17 cellular contexts compared by ENCODE assay signal in genomic region chr14:61566537-61567225, GRCh38.
DNase-seq lines count a peak whose midpoint lies in the region; ATAC-seq and TF ChIP-seq lines count a peak whose summit lies in the region.
"Had no signal": no experiment of that assay in that cellular context is flagged by ENCODE, and none has a peak within 500 bp of the region (broad histone marks: within the 10 kb centered on the region; RNA-seq: fewer than 3 reads in every experiment).

No MANE protein-coding gene starts in this region.

- H3K4me2 ChIP-seq in PC-9 (peak overlapping the region; percentile 79), GM23338 (no peak overlapping the region)

- peaks cover 87% of the 10 kb centered on the region for H3F3A ChIP-seq in PC-9 (ENCODE audit: insufficient read depth, low read depth)
- 0 out of 2 replicates have a peak, but pooled peaks cover 9% of the 10 kb centered on the region for H3F3A ChIP-seq in GM23338 (replicated peaks; ENCODE audit: low read depth)

- H2AFZ ChIP-seq in PC-9 (no peak overlapping the region), GM23338 (no peak overlapping the region)

- peak; percentile 79 for DNase-seq in EH (ENCODE audit: low read depth)
- peak in 1 of 2 experiments; percentile 56 for DNase-seq in PC-9
- no peak for DNase-seq in psoas muscle
- DNase-seq in T-helper 9 cell: no peak
- DNase-seq in GM23338 (ENCODE audit: low spot score): no peak
- DNase-seq in AML-193 (lab: John Stamatoyannopoulos, UW): no peak
- DNase-seq: activated CD4-positive, alpha-beta T cell treated with anti-CD3 and anti-CD28 coated beads for 4 hours; DMS79 treated with DMSO at 0.1 percent for 48 hours; gastrocnemius medialis; mesendoderm; RPMI8226; stimulated activated CD4-positive, alpha-beta T cell treated with anti-CD3 and anti-CD28 coated beads, Interleukin-12 subunit alpha, Interleukin-12 subunit beta, amount 100 ng/mL, for 4 hours; stimulated activated naive CD4-positive, alpha-beta T cell had no signal

- H3K27me3 ChIP-seq in PC-9 (ENCODE audit: insufficient read depth, low read depth): no peaks in the 10 kb centered on the region
- no peaks in the 10 kb centered on the region for H3K27me3 ChIP-seq in esophagus (ENCODE audit: control insufficient read depth in 1 of 2, insufficient read depth in 2 of 2, low read length in 2 of 2)
- no peaks in the 10 kb centered on the region for H3K27me3 ChIP-seq in psoas muscle (ENCODE audit: insufficient read depth in 3 of 3, low read length in 2 of 3)
- peaks cover 10% of the 10 kb centered on the region for H3K27me3 ChIP-seq in GM23338 (ENCODE audit: insufficient read depth)
- H3K27me3 ChIP-seq: ascending aorta, gastrocnemius medialis had no signal

- no peak overlapping the region for H3K27ac Mint-ChIP-seq in GM23338

- BruUV-seq in PC-9 (replicated peaks; lab: Mats Ljungman, UMichigan): no TSS peak

- CTCF ChIA-PET in PC-9 (lab: Charles Lee): interaction anchor here (0.7 kb wide), 1 partner anchor 19 kb away, joined by 3 read pairs; no protein-coding TSS in a partner anchor

- H3K4me1 ChIP-seq in PC-9 (replicated peaks; ENCODE audit: insufficient read depth): peaks cover 96% of the 10 kb centered on the region
- H3K4me1 ChIP-seq in esophagus (ENCODE audit: control insufficient read depth in 2 of 2, insufficient read depth in 2 of 2, low read length in 1 of 2): peaks cover 18 to 32% of the 10 kb centered on the region in 2 donors
- peaks cover 30% of the 10 kb centered on the region for H3K4me1 ChIP-seq in psoas muscle
- peaks cover 31% of the 10 kb centered on the region for H3K4me1 ChIP-seq in GM23338 (ENCODE audit: insufficient read depth)
- H3K4me1 ChIP-seq: HAP-1 had no signal

- H3K9me2 ChIP-seq in PC-9 (ENCODE audit: insufficient read depth) (no peaks in the 10 kb centered on the region), GM23338 (ENCODE audit: insufficient read depth) (peaks cover 6% of the 10 kb centered on the region; the same call in 1 of the 2 replicates)

- H4K20me1 ChIP-seq in PC-9 (ENCODE audit: insufficient read depth) (no peaks in the 10 kb centered on the region), GM23338 (replicated peaks; ENCODE audit: insufficient read depth) (no peaks in the 10 kb centered on the region)

- H3K9me3 ChIP-seq in PC-9 (ENCODE audit: insufficient read depth, low read depth) (no peaks in the 10 kb centered on the region), esophagus (ENCODE audit: control insufficient read depth in 2 of 2, insufficient read depth in 1 of 2, low read depth in 1 of 2, low read length in 1 of 2) (no peaks in the 10 kb centered on the region), psoas muscle (no peaks in the 10 kb centered on the region)
- H3K9me3 ChIP-seq: ascending aorta, gastrocnemius medialis, HAP-1 had no signal

- H3K4me3 ChIP-seq in PC-9 (0 out of 2 replicates have a peak overlapping the region, but pooled peaks have one; percentile 11), esophagus (ENCODE audit: low read depth in 1 of 2, low read length in 2 of 2) (no peak overlapping the region), psoas muscle (no peak overlapping the region), GM23338 (no peak overlapping the region)
- H3K4me3 ChIP-seq: ascending aorta, gastrocnemius medialis, HAP-1 had no signal

- peaks cover 33% of the 10 kb centered on the region for H3K79me2 ChIP-seq in PC-9 (ENCODE audit: low read depth)
- H3K79me2 ChIP-seq in GM23338 (replicated peaks; ENCODE audit: insufficient read depth): no peaks in the 10 kb centered on the region

- H3K27ac ChIP-seq in PC-9 (peak overlapping the region; percentile 98), esophagus (ENCODE audit: low read depth in 2 of 2, low read length in 1 of 2) (peak overlapping the region; percentile 29 to 60), psoas muscle (peak overlapping the region; percentile 0), GM23338 (ENCODE audit: low read depth) (no peak overlapping the region)
- H3K27ac ChIP-seq: ascending aorta, gastrocnemius medialis had no signal

- POLR2A ChIA-PET in PC-9 (lab: Charles Lee; ENCODE audit: unreplicated experiment): interaction anchor here (0.5 to 0.6 kb wide), 3 partner anchors 10 to 642 kb away, joined by 3 to 5 read pairs (median 4); no protein-coding TSS in a partner anchor

- TF ChIP-seq CTCF in PC-9 (conservative IDR thresholded peaks at IDR 0.05): no peak
- no peak for TF ChIP-seq CTCF in psoas muscle (IDR thresholded peaks at IDR 0.05)
- TF ChIP-seq CTCF in GM23338 (conservative IDR thresholded peaks at IDR 0.05; ENCODE audit: low read depth in 2 of 2): no peak

- no peaks in the 10 kb centered on the region; the same call in 2 of the 3 replicates for H3K36me3 Mint-ChIP-seq in GM23338 (ENCODE audit: low read depth)

- peaks cover 17% of the 10 kb centered on the region for H3K27me3 Mint-ChIP-seq in GM23338 (ENCODE audit: insufficient read depth, low read depth, poor library complexity)

- H3K36me3 ChIP-seq in PC-9 (ENCODE audit: low read depth): no peaks in the 10 kb centered on the region
- H3K36me3 ChIP-seq in esophagus (ENCODE audit: control insufficient read depth in 2 of 2, insufficient read depth in 2 of 2, low read length in 1 of 2): no peaks in the 10 kb centered on the region
- no peaks in the 10 kb centered on the region for H3K36me3 ChIP-seq in psoas muscle (ENCODE audit: insufficient read depth in 1 of 2, low read depth in 1 of 2)
- H3K36me3 ChIP-seq in GM23338 (ENCODE audit: insufficient read depth): no peaks in the 10 kb centered on the region; the same call in 1 of the 2 replicates
- H3K36me3 ChIP-seq: ascending aorta, gastrocnemius medialis, HAP-1 had no signal

- no peaks in the 10 kb centered on the region for H3K9me3 Mint-ChIP-seq in GM23338

- no peak overlapping the region for H3K4me3 Mint-ChIP-seq in GM23338

- 79 to 91% methylated on average over 2 of the region's 2 CpGs for WGBS in esophagus, 2 donors
- 77 to 84% (median 80%) methylated on average over 2 of the region's 2 CpGs for WGBS in psoas muscle, 3 donors

- ATAC-seq in psoas muscle (no peak), GM23338 (no peak), GM21381 (IDR thresholded peaks at IDR 0.05; ENCODE audit: unreplicated experiment) (no peak)
- ATAC-seq: gastrocnemius medialis had no signal

- intact Hi-C loops in PC-9 (cut with micrococcal nuclease; ENCODE audit: unreplicated experiment): no loop called here
- intact Hi-C loops in psoas muscle (cut with DNase I): no loop called here

- H3K4me1 Mint-ChIP-seq in GM23338: peaks cover 46% of the 10 kb centered on the region

TF ChIP-seq in GM23338, 12 proteins besides CTCF, POLR2A, EP300 and RAD21 (continues in another document):
- TF ChIP-seq ZNF331 (CRISPR knock-in tag; IDR thresholded peaks at IDR 0.05; ENCODE audit: low read depth): no peak
- TF ChIP-seq POLR2AphosphoS5 (IDR thresholded peaks at IDR 0.05; ENCODE audit: low read depth): no peak
- no peak for TF ChIP-seq JUNB (IDR thresholded peaks at IDR 0.05; ENCODE audit: unreplicated experiment)
- no peak for TF ChIP-seq ZNF114 (CRISPR knock-in tag; IDR thresholded peaks at IDR 0.05)
- no peak for TF ChIP-seq CREB1 (CRISPR knock-in tag; IDR thresholded peaks at IDR 0.05; ENCODE audit: low read depth)
- TF ChIP-seq EZH2phosphoT487 (IDR thresholded peaks at IDR 0.05; ENCODE audit: unreplicated experiment): no peak
